Comparison of ENCODE assay signal across 8 cellular contexts in the genomic region with DNA sequence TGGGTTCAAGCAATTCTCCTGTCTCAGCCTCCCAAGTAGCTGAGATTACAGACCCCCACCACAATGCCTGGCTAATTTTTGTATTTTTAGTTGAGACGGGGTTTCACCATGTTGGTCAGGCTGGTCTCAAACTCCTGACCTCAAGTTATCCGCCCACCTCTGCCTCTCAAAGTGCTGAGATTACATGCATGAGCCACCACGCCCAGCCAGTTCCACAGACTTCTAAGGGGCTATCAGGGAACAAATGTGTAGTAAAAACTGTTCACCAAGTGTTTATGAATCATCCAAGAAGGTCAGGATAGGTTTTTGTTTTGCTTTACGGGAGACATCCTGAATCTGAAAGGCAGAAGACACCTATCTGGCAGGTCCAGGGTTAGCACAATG.
DNase-seq lines count a peak whose midpoint lies in the region; ATAC-seq, FAIRE-seq and TF ChIP-seq lines count a peak whose summit lies in the region.
"Not testable (repeated sequence)": the region's sequence is repeated elsewhere in the genome, so short reads cannot be mapped to it uniquely, and the experiment has no call there.

No MANE protein-coding gene starts in this region.

- not testable (repeated sequence) for H3K4me3 Mint-ChIP-seq in T-helper 2 cell treated with Interferon-gamma antibody and Interleukin-4, amounts not matched to agents 5 μg/mL and 100 μg/mL, for 36 hours; nephron
- H3K4me3 Mint-ChIP-seq in astrocyte (ENCODE audit: unreplicated experiment): peak overlapping the region; percentile 62

- H3K27ac ChIP-seq in KOPT-K1 (ENCODE audit: low read depth, low read length, poor library complexity, severe bottlenecking) (peak overlapping the region; percentile 27), astrocyte (ENCODE audit: low read depth, low read length) (peak overlapping the region; percentile 44)

- H4K20me1 ChIP-seq in astrocyte (ENCODE audit: insufficient read depth, low read length): not testable (repeated sequence)

- not testable (repeated sequence) for H2AFZ ChIP-seq in astrocyte (ENCODE audit: low read depth, low read length)

- H3K4me1 ChIP-seq in astrocyte (ENCODE audit: insufficient read depth, low read length): peaks cover 11% of the 10 kb centered on the region

- not testable (repeated sequence) for H3K36me3 ChIP-seq in KOPT-K1 (ENCODE audit: insufficient read depth, low read length); astrocyte (ENCODE audit: insufficient read depth, low read length)

- not testable (repeated sequence) for H3K27ac Mint-ChIP-seq in T-helper 2 cell treated with Interferon-gamma antibody and Interleukin-4, amounts not matched to agents 5 μg/mL and 100 μg/mL, for 36 hours
- H3K27ac Mint-ChIP-seq in astrocyte (ENCODE audit: unreplicated experiment): peak overlapping the region; percentile 69
- peak overlapping the region in 2 of 3 experiments; percentile 75 to 81 for H3K27ac Mint-ChIP-seq in nephron

- in situ Hi-C loops in Caki2 (cut with HindIII; ENCODE audit: low pct_unique_long_range_greater_than_20kb, low sequenced_read_pairs): not testable (repeated sequence)

- TF ChIP-seq CTCF in astrocyte (IDR thresholded peaks at IDR 0.05; ENCODE audit: insufficient read depth, low read depth, low read length); fibroblast of villous mesenchyme (IDR thresholded peaks at IDR 0.05; ENCODE audit: insufficient read depth, low read depth, low read length); nephron (IDR thresholded peaks at IDR 0.05; ENCODE audit: unreplicated experiment in 3 of 3): not testable (repeated sequence)

- H3K27me3 Mint-ChIP-seq in T-helper 2 cell treated with Interferon-gamma antibody and Interleukin-4, amounts not matched to agents 5 μg/mL and 100 μg/mL, for 36 hours (ENCODE audit: low read depth): peaks cover 22% of the 10 kb centered on the region
- H3K27me3 Mint-ChIP-seq in astrocyte (ENCODE audit: low read depth, unreplicated experiment); nephron (ENCODE audit: low read depth): not testable (repeated sequence)

- not testable (repeated sequence) for H3K27me3 ChIP-seq in astrocyte (ENCODE audit: insufficient read depth, low read length)

- H3K4me2 ChIP-seq in astrocyte (ENCODE audit: low read length): peak overlapping the region; percentile 71

- not testable (repeated sequence) for H3K9me3 Mint-ChIP-seq in T-helper 2 cell treated with Interferon-gamma antibody and Interleukin-4, amounts not matched to agents 5 μg/mL and 100 μg/mL, for 36 hours; astrocyte (ENCODE audit: unreplicated experiment); nephron

- not testable (repeated sequence) for H3K36me3 Mint-ChIP-seq in T-helper 2 cell treated with Interferon-gamma antibody and Interleukin-4, amounts not matched to agents 5 μg/mL and 100 μg/mL, for 36 hours (ENCODE audit: low read depth); astrocyte (ENCODE audit: low read depth, unreplicated experiment); nephron (ENCODE audit: low read depth)

- not testable (repeated sequence) for H3K79me2 ChIP-seq in astrocyte (ENCODE audit: insufficient read depth, low read length)

- H3K4me3 ChIP-seq in astrocyte (ENCODE audit: insufficient read depth, low read depth, low read length): peak overlapping the region; percentile 21
- H3K4me3 ChIP-seq in fibroblast of villous mesenchyme (ENCODE audit: low read depth, low read length): not testable (repeated sequence)

- FAIRE-seq in astrocyte (lab: Jason Lieb, UNC): not testable (repeated sequence)

- ATAC-seq in stimulated activated naive CD8-positive, alpha-beta T cell treated with anti-CD3 and anti-CD28 coated beads, Interleukin-15, Interleukin-2, amounts not matched to agents 100 U/mL and 50 U/mL, for 24 hours: peak; percentile 70

- DNase-seq in Caki2 (ENCODE audit: low read depth) (peak; percentile 34), fibroblast of villous mesenchyme (ENCODE audit: low read depth) (peak; percentile 30)
- peak; percentile 15 for DNase-seq in T-helper 2 cell treated with Interferon-gamma antibody and Interleukin-4, amounts not matched to agents 5 μg/mL and 100 μg/mL, for 36 hours (ENCODE audit: low spot score)
- DNase-seq in activated T-cell treated with anti-CD3 and anti-CD28 coated beads, Interleukin-2, amount 50 U/mL, for 48 hours: peak; percentile 42 to 47
- not testable (repeated sequence) for DNase-seq in astrocyte (ENCODE audit: low read depth)
- peak; percentile 54 for DNase-seq in stimulated activated naive CD8-positive, alpha-beta T cell treated with anti-CD3 and anti-CD28 coated beads, Interleukin-15, Interleukin-2, amounts not matched to agents 100 U/mL and 50 U/mL, for 24 hours

- not testable (repeated sequence) for H3K9me3 ChIP-seq in KOPT-K1 (ENCODE audit: insufficient read depth, low read length, poor library complexity, severe bottlenecking); astrocyte (ENCODE audit: insufficient read depth, low read depth, low read length)

- H3K4me1 Mint-ChIP-seq in T-helper 2 cell treated with Interferon-gamma antibody and Interleukin-4, amounts not matched to agents 5 μg/mL and 100 μg/mL, for 36 hours (ENCODE audit: low read depth): peaks cover 16% of the 10 kb centered on the region
- H3K4me1 Mint-ChIP-seq in astrocyte (ENCODE audit: low read depth, unreplicated experiment) (peaks cover 18% of the 10 kb centered on the region), nephron (peaks cover 38% of the 10 kb centered on the region)

- H3K9ac ChIP-seq in astrocyte (ENCODE audit: low read length): peak overlapping the region; percentile 21
